Comparison of ENCODE assay signal across 27 cellular contexts in genomic region chr20:32547753-32548034, GRCh38. TPM values are rescaled to one million over a fixed set of nuclear protein-coding genes. Genes with fewer than 3 reads are reported as not detected.
A peak's percentile ranks its signal among the peaks of the same experiment; 100 is the strongest.
DNase-seq lines count a peak whose midpoint lies in the region; ATAC-seq and TF ChIP-seq lines count a peak whose summit lies in the region.
"Had no signal": no experiment of that assay in that cellular context is flagged by ENCODE, and none has a peak within 500 bp of the region (broad histone marks: within the 10 kb centered on the region; RNA-seq: fewer than 3 reads in every experiment).

No MANE protein-coding gene starts in this region.

- no peak overlapping the region for H3K4me3 Mint-ChIP-seq in CD4-positive, CD25-positive, alpha-beta regulatory T cell
- peak overlapping the region in 1 of 7 donors; percentile 24 for H3K4me3 Mint-ChIP-seq in CD8-positive, alpha-beta memory T cell
- H3K4me3 Mint-ChIP-seq in activated naive CD8-positive, alpha-beta T cell = no peak overlapping the region
- peak overlapping the region; percentile 6 for H3K4me3 Mint-ChIP-seq in natural killer cell
- H3K4me3 Mint-ChIP-seq: activated CD8-positive, alpha-beta memory T cell treated with anti-CD3 and anti-CD28 coated beads, Interleukin-2, amount 10 ng/mL, durations not matched to agents 7 days and 5 days; activated naive CD4-positive, alpha-beta T cell treated with anti-CD3 and anti-CD28 coated beads, Interleukin-2, amount 10 ng/mL, durations not matched to agents 7 days and 5 days; activated T-cell treated with anti-CD3 and anti-CD28 coated beads, Interleukin-2, amount 50 U/mL, for 72 hours; nephron had no signal

- intact Hi-C loops in natural killer cell (cut with micrococcal nuclease) = no loop called here

- CTCF ChIA-PET in CD8-positive, alpha-beta memory T cell (lab: Charles Lee) = interaction anchor here (1.7 kb wide), 1 partner anchor 25 kb away, joined by 5 read pairs; no protein-coding TSS in a partner anchor

- POLR2A ChIA-PET in CD8-positive, alpha-beta memory T cell (lab: Charles Lee) = no interaction called here

- peaks cover 0 to 2% (median 0%) of the 10 kb centered on the region in 7 donors for H3K9me3 Mint-ChIP-seq in CD4-positive, CD25-positive, alpha-beta regulatory T cell
- no peaks in the 10 kb centered on the region for H3K9me3 Mint-ChIP-seq in CD8-positive, alpha-beta memory T cell
- no peaks in the 10 kb centered on the region for H3K9me3 Mint-ChIP-seq in activated naive CD8-positive, alpha-beta T cell (ENCODE audit: low read depth)
- no peaks in the 10 kb centered on the region for H3K9me3 Mint-ChIP-seq in natural killer cell
- H3K9me3 Mint-ChIP-seq: activated naive CD4-positive, alpha-beta T cell treated with anti-CD3 and anti-CD28 coated beads, Interleukin-2, amount 10 ng/mL, durations not matched to agents 7 days and 5 days; activated T-cell treated with anti-CD3 and anti-CD28 coated beads, Interleukin-2, amount 50 U/mL, for 72 hours had no signal

- H3K27me3 ChIP-seq in CD4-positive, CD25-positive, alpha-beta regulatory T cell (ENCODE audit: control insufficient read depth, insufficient read depth, low read length) = no peaks in the 10 kb centered on the region
- no peaks in the 10 kb centered on the region for H3K27me3 ChIP-seq in CD8-positive, alpha-beta memory T cell (ENCODE audit: insufficient read depth, low read length, poor library complexity, severe bottlenecking)
- H3K27me3 ChIP-seq: gastrocnemius medialis, hepatocyte, MG63 had no signal

- H3K4me3 ChIP-seq in CD4-positive, CD25-positive, alpha-beta regulatory T cell (ENCODE audit: low read depth, low read length) = no peak overlapping the region
- no peak overlapping the region for H3K4me3 ChIP-seq in CD8-positive, alpha-beta memory T cell (ENCODE audit: low read length)
- H3K4me3 ChIP-seq: gastrocnemius medialis, hepatocyte, lower lobe of right lung, MG63, thoracic aorta had no signal

- H3K36me3 ChIP-seq in CD4-positive, CD25-positive, alpha-beta regulatory T cell (ENCODE audit: control insufficient read depth, insufficient read depth, low read length) = no peaks in the 10 kb centered on the region
- no peaks in the 10 kb centered on the region for H3K36me3 ChIP-seq in CD8-positive, alpha-beta memory T cell (ENCODE audit: insufficient read depth, low read length)
- H3K36me3 ChIP-seq: gastrocnemius medialis, lower lobe of right lung, MG63, thoracic aorta, WERI-Rb-1 had no signal

- H3K4me1 ChIP-seq in CD4-positive, CD25-positive, alpha-beta regulatory T cell (ENCODE audit: control insufficient read depth, insufficient read depth, low read length, poor library complexity, severe bottlenecking) = peaks cover 29% of the 10 kb centered on the region
- peaks cover 34% of the 10 kb centered on the region for H3K4me1 ChIP-seq in CD8-positive, alpha-beta memory T cell (ENCODE audit: insufficient read depth, low read length)
- H3K4me1 ChIP-seq: gastrocnemius medialis, lower lobe of right lung had no signal

- TF ChIP-seq CTCF in natural killer cell (IDR thresholded peaks at IDR 0.05) = no peak

- no peak for ATAC-seq in CD4-positive, CD25-positive, alpha-beta regulatory T cell (ENCODE audit: low read depth in 2 of 2)
- no peak for ATAC-seq in natural killer cell
- ATAC-seq in GM18868 (IDR thresholded peaks at IDR 0.05; ENCODE audit: unreplicated experiment) = no peak
- ATAC-seq: activated CD8-positive, alpha-beta memory T cell treated with anti-CD3 and anti-CD28 coated beads, Interleukin-2, amount 10 ng/mL, durations not matched to agents 7 days and 5 days; activated T-cell treated with anti-CD3 and anti-CD28 coated beads, Interleukin-2, amount 50 U/mL, for 72 hours; gastrocnemius medialis; stimulated activated naive CD8-positive, alpha-beta T cell treated with anti-CD3 and anti-CD28 coated beads, Interleukin-15, Interleukin-2, amounts not matched to agents 100 U/mL and 50 U/mL, for 24 hours had no signal

- H3K36me3 Mint-ChIP-seq in CD4-positive, CD25-positive, alpha-beta regulatory T cell = peaks cover 23% of the 10 kb centered on the region
- H3K36me3 Mint-ChIP-seq in CD8-positive, alpha-beta memory T cell = peaks cover 0 to 33% (median 7%) of the 10 kb centered on the region in 3 donors
- peaks cover 8% of the 10 kb centered on the region for H3K36me3 Mint-ChIP-seq in activated naive CD8-positive, alpha-beta T cell
- H3K36me3 Mint-ChIP-seq in natural killer cell = no peaks in the 10 kb centered on the region
- H3K36me3 Mint-ChIP-seq: activated CD8-positive, alpha-beta memory T cell treated with anti-CD3 and anti-CD28 coated beads, Interleukin-2, amount 10 ng/mL, durations not matched to agents 7 days and 5 days had no signal

- H3K9me3 ChIP-seq in CD4-positive, CD25-positive, alpha-beta regulatory T cell (ENCODE audit: control insufficient read depth in 2 of 2, low read length in 2 of 2) = no peaks in the 10 kb centered on the region
- no peaks in the 10 kb centered on the region for H3K9me3 ChIP-seq in CD8-positive, alpha-beta memory T cell (ENCODE audit: low read length)
- H3K9me3 ChIP-seq: gastrocnemius medialis, lower lobe of right lung, MG63, thoracic aorta had no signal

- peak overlapping the region; percentile 21 to 98 (median 84) for H3K27ac Mint-ChIP-seq in CD4-positive, CD25-positive, alpha-beta regulatory T cell
- H3K27ac Mint-ChIP-seq in CD8-positive, alpha-beta memory T cell = peak overlapping the region; percentile 30 to 94 (median 78)
- H3K27ac Mint-ChIP-seq in activated naive CD8-positive, alpha-beta T cell = peak overlapping the region; percentile 75
- peak overlapping the region; percentile 59 to 76 for H3K27ac Mint-ChIP-seq in natural killer cell
- H3K27ac Mint-ChIP-seq: activated CD8-positive, alpha-beta memory T cell treated with anti-CD3 and anti-CD28 coated beads, Interleukin-2, amount 10 ng/mL, durations not matched to agents 7 days and 5 days; activated naive CD4-positive, alpha-beta T cell treated with anti-CD3 and anti-CD28 coated beads, Interleukin-2, amount 10 ng/mL, durations not matched to agents 7 days and 5 days had no signal

- H3K27me3 Mint-ChIP-seq in CD4-positive, CD25-positive, alpha-beta regulatory T cell = no peaks in the 10 kb centered on the region
- H3K27me3 Mint-ChIP-seq in CD8-positive, alpha-beta memory T cell = no peaks in the 10 kb centered on the region
- no peaks in the 10 kb centered on the region for H3K27me3 Mint-ChIP-seq in activated naive CD8-positive, alpha-beta T cell
- no peaks in the 10 kb centered on the region for H3K27me3 Mint-ChIP-seq in natural killer cell (ENCODE audit: low read depth in 2 of 2)
- H3K27me3 Mint-ChIP-seq: activated CD8-positive, alpha-beta memory T cell treated with anti-CD3 and anti-CD28 coated beads, Interleukin-2, amount 10 ng/mL, durations not matched to agents 7 days and 5 days; activated naive CD4-positive, alpha-beta T cell treated with anti-CD3 and anti-CD28 coated beads, Interleukin-2, amount 10 ng/mL, durations not matched to agents 7 days and 5 days had no signal

- H3K4me1 Mint-ChIP-seq in CD4-positive, CD25-positive, alpha-beta regulatory T cell = peaks cover 15 to 83% (median 53%) of the 10 kb centered on the region in 4 donors
- peaks cover 53 to 76% (median 63%) of the 10 kb centered on the region in 3 donors for H3K4me1 Mint-ChIP-seq in CD8-positive, alpha-beta memory T cell
- peaks cover 64% of the 10 kb centered on the region for H3K4me1 Mint-ChIP-seq in activated naive CD8-positive, alpha-beta T cell (ENCODE audit: low read depth)
- peaks cover 69 to 71% of the 10 kb centered on the region in 2 donors for H3K4me1 Mint-ChIP-seq in natural killer cell

- H3K27ac ChIP-seq in CD4-positive, CD25-positive, alpha-beta regulatory T cell (ENCODE audit: insufficient read depth, low read length, poor library complexity, severe bottlenecking) = no peak overlapping the region
- H3K27ac ChIP-seq in CD8-positive, alpha-beta memory T cell (ENCODE audit: low read depth, low read length) = no peak overlapping the region
- H3K27ac ChIP-seq: gastrocnemius medialis, hepatocyte, lower lobe of right lung, thoracic aorta, WERI-Rb-1 had no signal

- DNase-seq in CD4-positive, CD25-positive, alpha-beta regulatory T cell = no peak
- no peak for DNase-seq in CD8-positive, alpha-beta memory T cell
- DNase-seq in natural killer cell (no peak), cerebellar nuclear complex (lab: John Stamatoyannopoulos, UW) (no peak)
- no peak for DNase-seq in stimulated activated CD4-positive, alpha-beta T cell treated with anti-CD3 and anti-CD28 coated beads, Interleukin-4, amount 100 ng/mL, for 1 hour
- DNase-seq: activated CD4-positive, alpha-beta T cell treated with anti-CD3 and anti-CD28 coated beads for 48 hours; activated CD8-positive, alpha-beta memory T cell treated with anti-CD3 and anti-CD28 coated beads, Interleukin-2, amount 10 ng/mL, durations not matched to agents 7 days and 5 days; activated naive CD4-positive, alpha-beta T cell treated with anti-CD3 and anti-CD28 coated beads, Interleukin-2, amount 10 ng/mL, durations not matched to agents 7 days and 5 days; activated T-cell treated with anti-CD3 and anti-CD28 coated beads, Interleukin-2, amount 50 U/mL, for 72 hours; gastrocnemius medialis; GDM1; KG1; lower lobe of right lung; MG63; NCI-H1105; NCI-H187 treated with DMSO at 0.1 percent for 48 hours; NCI-H2171; NCI-H510A; SIG-M5; stimulated activated naive CD8-positive, alpha-beta T cell treated with anti-CD3 and anti-CD28 coated beads, Interleukin-15, Interleukin-2, amounts not matched to agents 100 U/mL and 50 U/mL, for 24 hours; T1000; WERI-Rb-1 had no signal

RNA-seq across cellular contexts. Expression of gene NOL4L, which starts 37.4 kb away (rescaled TPM):
- total RNA-seq in CD4-positive, CD25-positive, alpha-beta regulatory T cell = 84.8 TPM
- 10 to 100 TPM in 3 of 4 donors, 1 to 10 TPM in 1; 7.1 to 11.4 (median 10.6) TPM for polyA plus RNA-seq in CD4-positive, CD25-positive, alpha-beta regulatory T cell
- 10 to 100 TPM; 15.8 to 19.8 TPM for total RNA-seq in CD8-positive, alpha-beta memory T cell
- polyA plus RNA-seq in CD8-positive, alpha-beta memory T cell = 15.4 TPM
- total RNA-seq in natural killer cell = 100 to 1,000 TPM; 101 to 136 (median 114) TPM
